In the genomic region with DNA sequence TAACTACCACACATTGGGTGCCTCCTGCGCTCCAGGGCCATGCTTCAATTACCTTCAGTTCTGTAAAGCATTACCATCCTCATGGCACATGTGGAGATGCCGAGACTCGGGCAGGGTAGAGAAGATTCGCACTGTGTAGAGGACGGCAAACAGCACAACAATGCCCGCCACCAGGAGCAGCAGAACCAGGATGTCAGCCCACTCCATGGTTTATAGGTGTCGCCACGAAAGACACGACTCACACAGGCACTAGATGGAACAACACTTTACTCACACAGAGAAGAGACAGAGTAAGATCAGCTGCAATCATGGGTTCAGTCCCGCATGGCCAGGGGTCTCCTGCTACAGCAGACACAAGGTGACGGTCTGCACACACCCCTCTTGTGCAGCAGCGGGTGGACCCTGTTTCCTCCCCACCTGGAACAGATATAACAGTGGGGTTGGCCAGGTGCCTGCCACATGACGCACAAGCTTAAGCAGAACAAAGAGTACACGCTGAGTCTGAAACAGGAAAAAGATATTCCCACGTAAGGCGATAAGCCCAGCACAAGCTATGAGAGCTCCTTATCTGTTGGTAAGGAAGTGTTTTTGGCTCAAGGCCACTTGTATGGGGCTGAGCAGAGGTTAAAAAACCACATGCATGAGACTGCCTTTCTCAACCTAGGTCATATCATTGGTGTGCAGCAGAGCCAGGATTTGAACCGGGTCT, we compare ENCODE assay signal across 1 cellular context.
TF ChIP-seq lines count a peak whose summit lies in the region.

No MANE protein-coding gene starts in this region.

TF ChIP-seq in K562, 482 proteins besides CTCF, POLR2A, EP300 and RAD21 (continued from another document and continues in another):
- TF ChIP-seq ZNF609 (CRISPR knock-in tag; IDR thresholded peaks at IDR 0.05; ENCODE audit: borderline replicate concordance) (no peak), ZZZ3 (IDR thresholded peaks at IDR 0.05) (no peak), CUX1 (CRISPR knock-in tag; IDR thresholded peaks at IDR 0.05) (no peak), RCOR1 (IDR thresholded peaks at IDR 0.05; ENCODE audit: borderline replicate concordance in 1 of 2, low read depth in 2 of 2, low read length in 2 of 2) (peak in 1 of 2 experiments; percentile 65; a peak in 1 of 4 replicates), MEF2D (tag; conservative IDR thresholded peaks at IDR 0.05; ENCODE audit: low read depth) (no peak), MYBL2 (IDR thresholded peaks at IDR 0.05; ENCODE audit: low read depth) (no peak), MYBL2 (CRISPR knock-in tag; IDR thresholded peaks at IDR 0.05; ENCODE audit: borderline replicate concordance) (no peak), CBFA2T2 (conservative IDR thresholded peaks at IDR 0.05) (peak; percentile 37), SNRNP70 (optimal IDR thresholded peaks at IDR 0.05; ENCODE audit: low read depth, low read length) (no peak), CXXC5 (CRISPR knock-in tag; IDR thresholded peaks at IDR 0.05) (peak; percentile 57), KAT8 (IDR thresholded peaks at IDR 0.05; ENCODE audit: low read depth) (no peak), NR2C1 (IDR thresholded peaks at IDR 0.05) (no peak), NR2C1 (tag; IDR thresholded peaks at IDR 0.05) (no peak), CHD2 (IDR thresholded peaks at IDR 0.05; ENCODE audit: low read depth, low read length) (no peak), CTBP1 (IDR thresholded peaks at IDR 0.05; ENCODE audit: borderline replicate concordance) (peak; percentile 31; the same call in 1 of the 2 replicates), BRCA1 (IDR thresholded peaks at IDR 0.05) (no peak), BRCA1 (CRISPR knock-in tag; IDR thresholded peaks at IDR 0.05) (no peak), GABPA (tag; conservative IDR thresholded peaks at IDR 0.05; ENCODE audit: low read depth) (no peak), MBD1 (CRISPR knock-in tag; IDR thresholded peaks at IDR 0.05) (no peak), RBM15 (IDR thresholded peaks at IDR 0.05; ENCODE audit: insufficient read depth, low read length) (no peak), XRCC5 (IDR thresholded peaks at IDR 0.05; ENCODE audit: low read depth, low read length) (no peak), MXI1 (IDR thresholded peaks at IDR 0.05; ENCODE audit: low read depth, low read length) (no peak)
- TF ChIP-seq, protein P1, sequence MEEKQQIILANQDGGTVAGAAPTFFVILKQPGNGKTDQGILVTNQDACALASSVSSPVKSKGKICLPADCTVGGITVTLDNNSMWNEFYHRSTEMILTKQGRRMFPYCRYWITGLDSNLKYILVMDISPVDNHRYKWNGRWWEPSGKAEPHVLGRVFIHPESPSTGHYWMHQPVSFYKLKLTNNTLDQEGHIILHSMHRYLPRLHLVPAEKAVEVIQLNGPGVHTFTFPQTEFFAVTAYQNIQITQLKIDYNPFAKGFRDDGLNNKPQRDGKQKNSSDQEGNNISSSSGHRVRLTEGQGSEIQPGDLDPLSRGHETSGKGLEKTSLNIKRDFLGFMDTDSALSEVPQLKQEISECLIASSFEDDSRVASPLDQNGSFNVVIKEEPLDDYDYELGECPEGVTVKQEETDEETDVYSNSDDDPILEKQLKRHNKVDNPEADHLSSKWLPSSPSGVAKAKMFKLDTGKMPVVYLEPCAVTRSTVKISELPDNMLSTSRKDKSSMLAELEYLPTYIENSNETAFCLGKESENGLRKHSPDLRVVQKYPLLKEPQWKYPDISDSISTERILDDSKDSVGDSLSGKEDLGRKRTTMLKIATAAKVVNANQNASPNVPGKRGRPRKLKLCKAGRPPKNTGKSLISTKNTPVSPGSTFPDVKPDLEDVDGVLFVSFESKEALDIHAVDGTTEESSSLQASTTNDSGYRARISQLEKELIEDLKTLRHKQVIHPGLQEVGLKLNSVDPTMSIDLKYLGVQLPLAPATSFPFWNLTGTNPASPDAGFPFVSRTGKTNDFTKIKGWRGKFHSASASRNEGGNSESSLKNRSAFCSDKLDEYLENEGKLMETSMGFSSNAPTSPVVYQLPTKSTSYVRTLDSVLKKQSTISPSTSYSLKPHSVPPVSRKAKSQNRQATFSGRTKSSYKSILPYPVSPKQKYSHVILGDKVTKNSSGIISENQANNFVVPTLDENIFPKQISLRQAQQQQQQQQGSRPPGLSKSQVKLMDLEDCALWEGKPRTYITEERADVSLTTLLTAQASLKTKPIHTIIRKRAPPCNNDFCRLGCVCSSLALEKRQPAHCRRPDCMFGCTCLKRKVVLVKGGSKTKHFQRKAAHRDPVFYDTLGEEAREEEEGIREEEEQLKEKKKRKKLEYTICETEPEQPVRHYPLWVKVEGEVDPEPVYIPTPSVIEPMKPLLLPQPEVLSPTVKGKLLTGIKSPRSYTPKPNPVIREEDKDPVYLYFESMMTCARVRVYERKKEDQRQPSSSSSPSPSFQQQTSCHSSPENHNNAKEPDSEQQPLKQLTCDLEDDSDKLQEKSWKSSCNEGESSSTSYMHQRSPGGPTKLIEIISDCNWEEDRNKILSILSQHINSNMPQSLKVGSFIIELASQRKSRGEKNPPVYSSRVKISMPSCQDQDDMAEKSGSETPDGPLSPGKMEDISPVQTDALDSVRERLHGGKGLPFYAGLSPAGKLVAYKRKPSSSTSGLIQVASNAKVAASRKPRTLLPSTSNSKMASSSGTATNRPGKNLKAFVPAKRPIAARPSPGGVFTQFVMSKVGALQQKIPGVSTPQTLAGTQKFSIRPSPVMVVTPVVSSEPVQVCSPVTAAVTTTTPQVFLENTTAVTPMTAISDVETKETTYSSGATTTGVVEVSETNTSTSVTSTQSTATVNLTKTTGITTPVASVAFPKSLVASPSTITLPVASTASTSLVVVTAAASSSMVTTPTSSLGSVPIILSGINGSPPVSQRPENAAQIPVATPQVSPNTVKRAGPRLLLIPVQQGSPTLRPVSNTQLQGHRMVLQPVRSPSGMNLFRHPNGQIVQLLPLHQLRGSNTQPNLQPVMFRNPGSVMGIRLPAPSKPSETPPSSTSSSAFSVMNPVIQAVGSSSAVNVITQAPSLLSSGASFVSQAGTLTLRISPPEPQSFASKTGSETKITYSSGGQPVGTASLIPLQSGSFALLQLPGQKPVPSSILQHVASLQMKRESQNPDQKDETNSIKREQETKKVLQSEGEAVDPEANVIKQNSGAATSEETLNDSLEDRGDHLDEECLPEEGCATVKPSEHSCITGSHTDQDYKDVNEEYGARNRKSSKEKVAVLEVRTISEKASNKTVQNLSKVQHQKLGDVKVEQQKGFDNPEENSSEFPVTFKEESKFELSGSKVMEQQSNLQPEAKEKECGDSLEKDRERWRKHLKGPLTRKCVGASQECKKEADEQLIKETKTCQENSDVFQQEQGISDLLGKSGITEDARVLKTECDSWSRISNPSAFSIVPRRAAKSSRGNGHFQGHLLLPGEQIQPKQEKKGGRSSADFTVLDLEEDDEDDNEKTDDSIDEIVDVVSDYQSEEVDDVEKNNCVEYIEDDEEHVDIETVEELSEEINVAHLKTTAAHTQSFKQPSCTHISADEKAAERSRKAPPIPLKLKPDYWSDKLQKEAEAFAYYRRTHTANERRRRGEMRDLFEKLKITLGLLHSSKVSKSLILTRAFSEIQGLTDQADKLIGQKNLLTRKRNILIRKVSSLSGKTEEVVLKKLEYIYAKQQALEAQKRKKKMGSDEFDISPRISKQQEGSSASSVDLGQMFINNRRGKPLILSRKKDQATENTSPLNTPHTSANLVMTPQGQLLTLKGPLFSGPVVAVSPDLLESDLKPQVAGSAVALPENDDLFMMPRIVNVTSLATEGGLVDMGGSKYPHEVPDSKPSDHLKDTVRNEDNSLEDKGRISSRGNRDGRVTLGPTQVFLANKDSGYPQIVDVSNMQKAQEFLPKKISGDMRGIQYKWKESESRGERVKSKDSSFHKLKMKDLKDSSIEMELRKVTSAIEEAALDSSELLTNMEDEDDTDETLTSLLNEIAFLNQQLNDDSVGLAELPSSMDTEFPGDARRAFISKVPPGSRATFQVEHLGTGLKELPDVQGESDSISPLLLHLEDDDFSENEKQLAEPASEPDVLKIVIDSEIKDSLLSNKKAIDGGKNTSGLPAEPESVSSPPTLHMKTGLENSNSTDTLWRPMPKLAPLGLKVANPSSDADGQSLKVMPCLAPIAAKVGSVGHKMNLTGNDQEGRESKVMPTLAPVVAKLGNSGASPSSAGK (IDR thresholded peaks at IDR 0.05): no peak
- TF ChIP-seq, protein P2, sequence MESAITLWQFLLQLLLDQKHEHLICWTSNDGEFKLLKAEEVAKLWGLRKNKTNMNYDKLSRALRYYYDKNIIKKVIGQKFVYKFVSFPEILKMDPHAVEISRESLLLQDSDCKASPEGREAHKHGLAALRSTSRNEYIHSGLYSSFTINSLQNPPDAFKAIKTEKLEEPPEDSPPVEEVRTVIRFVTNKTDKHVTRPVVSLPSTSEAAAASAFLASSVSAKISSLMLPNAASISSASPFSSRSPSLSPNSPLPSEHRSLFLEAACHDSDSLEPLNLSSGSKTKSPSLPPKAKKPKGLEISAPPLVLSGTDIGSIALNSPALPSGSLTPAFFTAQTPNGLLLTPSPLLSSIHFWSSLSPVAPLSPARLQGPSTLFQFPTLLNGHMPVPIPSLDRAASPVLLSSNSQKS (CRISPR knock-in tag; IDR thresholded peaks at IDR 0.05): no peak
- TF ChIP-seq, protein P3, sequence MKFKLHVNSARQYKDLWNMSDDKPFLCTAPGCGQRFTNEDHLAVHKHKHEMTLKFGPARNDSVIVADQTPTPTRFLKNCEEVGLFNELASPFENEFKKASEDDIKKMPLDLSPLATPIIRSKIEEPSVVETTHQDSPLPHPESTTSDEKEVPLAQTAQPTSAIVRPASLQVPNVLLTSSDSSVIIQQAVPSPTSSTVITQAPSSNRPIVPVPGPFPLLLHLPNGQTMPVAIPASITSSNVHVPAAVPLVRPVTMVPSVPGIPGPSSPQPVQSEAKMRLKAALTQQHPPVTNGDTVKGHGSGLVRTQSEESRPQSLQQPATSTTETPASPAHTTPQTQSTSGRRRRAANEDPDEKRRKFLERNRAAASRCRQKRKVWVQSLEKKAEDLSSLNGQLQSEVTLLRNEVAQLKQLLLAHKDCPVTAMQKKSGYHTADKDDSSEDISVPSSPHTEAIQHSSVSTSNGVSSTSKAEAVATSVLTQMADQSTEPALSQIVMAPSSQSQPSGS (CRISPR knock-in tag; IDR thresholded peaks at IDR 0.05): no peak
